ENCODE assay signal across 1 cellular context in genomic region chr4:2963185-2964076, GRCh38.
TF ChIP-seq lines count a peak whose summit lies in the region.

TSS of gene GRK4 (plus strand) at chr4:2963571. CDS start at chr4:2964071, 500 bp downstream.
TSS of gene NOP14 (minus strand) at chr4:2963406. CDS start at chr4:2963319, 87 bp downstream.

TF ChIP-seq in WTC11, 78 proteins besides CTCF, POLR2A, EP300 and RAD21 (continued from another document and continues in another):
- TF ChIP-seq MAX (CRISPR knock-in tag; IDR thresholded peaks at IDR 0.05) (peak; percentile 100), ZMAT4 (CRISPR knock-in tag; IDR thresholded peaks at IDR 0.05) (no peak), ZNF396 (CRISPR knock-in tag; IDR thresholded peaks at IDR 0.05; ENCODE audit: borderline replicate concordance) (no peak), ZBTB43 (CRISPR knock-in tag; IDR thresholded peaks at IDR 0.05) (peak; percentile 97), ZNF532 (CRISPR knock-in tag; IDR thresholded peaks at IDR 0.05; ENCODE audit: borderline replicate concordance) (no peak), STAT6 (CRISPR knock-in tag; conservative IDR thresholded peaks at IDR 0.05; ENCODE audit: low read depth) (peak; percentile 82; the same call in 1 of the 2 replicates), IRF2 (CRISPR knock-in tag; IDR thresholded peaks at IDR 0.05; ENCODE audit: borderline replicate concordance, low read depth) (0 out of 2 replicates have a peak, but pooled peaks have one; percentile 65), ESRRA (CRISPR knock-in tag; IDR thresholded peaks at IDR 0.05; ENCODE audit: borderline replicate concordance) (peak; percentile 95), ZNF317 (CRISPR knock-in tag; IDR thresholded peaks at IDR 0.05; ENCODE audit: borderline replicate concordance, low read depth) (peak; percentile 66; the same call in 1 of the 2 replicates), ZNF671 (CRISPR knock-in tag; IDR thresholded peaks at IDR 0.05) (no peak), ATF1 (CRISPR knock-in tag; IDR thresholded peaks at IDR 0.05) (peak; percentile 87), CDX4 (CRISPR knock-in tag; IDR thresholded peaks at IDR 0.05; ENCODE audit: borderline replicate concordance) (no peak), AFF4 (CRISPR knock-in tag; IDR thresholded peaks at IDR 0.05; ENCODE audit: borderline replicate concordance) (peak; percentile 96), FOXK1 (CRISPR knock-in tag; IDR thresholded peaks at IDR 0.05) (peak; percentile 100), TEAD4 (CRISPR knock-in tag; IDR thresholded peaks at IDR 0.05) (peak; percentile 91), PREB (CRISPR knock-in tag; IDR thresholded peaks at IDR 0.05; ENCODE audit: borderline replicate concordance) (no peak), USF2 (CRISPR knock-in tag; IDR thresholded peaks at IDR 0.05) (peak; percentile 91), SP1 (CRISPR knock-in tag; conservative IDR thresholded peaks at IDR 0.05) (peak; percentile 89), PRDM15 (CRISPR knock-in tag; IDR thresholded peaks at IDR 0.05) (peak; percentile 49), ATF2 (CRISPR knock-in tag; IDR thresholded peaks at IDR 0.05; ENCODE audit: borderline replicate concordance, low read depth) (0 out of 2 replicates have a peak, but pooled peaks have one; percentile 65), JAZF1 (CRISPR knock-in tag; IDR thresholded peaks at IDR 0.05) (no peak), ZNF423 (CRISPR knock-in tag; IDR thresholded peaks at IDR 0.05) (peak; percentile 1; the same call in 1 of the 2 replicates), NFE2L1 (CRISPR knock-in tag; IDR thresholded peaks at IDR 0.05) (peak; percentile 95), SOX15 (CRISPR knock-in tag; IDR thresholded peaks at IDR 0.05) (no peak), ETV6 (CRISPR knock-in tag; IDR thresholded peaks at IDR 0.05) (peak; percentile 96), MLX (CRISPR knock-in tag; IDR thresholded peaks at IDR 0.05) (no peak), ZNF512 (CRISPR knock-in tag; IDR thresholded peaks at IDR 0.05; ENCODE audit: borderline replicate concordance) (no peak)
